ENCODE assay signal across 8 cellular contexts in the genomic region with DNA sequence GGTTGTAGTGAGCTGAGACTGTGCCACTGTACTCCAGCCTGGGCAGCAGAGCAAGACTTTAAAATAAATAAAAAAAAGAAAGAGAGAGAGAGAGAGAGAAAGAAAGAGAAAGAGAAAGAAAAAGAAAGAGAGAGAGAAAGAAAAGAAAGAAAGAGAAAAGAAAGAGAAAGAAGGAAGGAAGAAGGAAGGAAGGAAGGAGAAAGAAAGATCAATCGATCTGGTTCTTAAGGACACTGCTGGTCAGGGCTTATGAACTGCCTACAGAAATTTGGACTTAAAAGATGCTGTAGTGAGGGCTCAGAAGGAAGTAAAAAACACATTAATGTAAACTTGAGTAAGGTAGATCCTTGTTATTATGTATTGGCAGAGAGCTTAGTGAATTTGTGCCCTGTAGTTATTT.
"Had no signal": no experiment of that assay in that cellular context is flagged by ENCODE, and none has a peak within 500 bp of the region (broad histone marks: within the 10 kb centered on the region; RNA-seq: fewer than 3 reads in every experiment).

No MANE protein-coding gene starts in this region.

- H3K4me3 Mint-ChIP-seq: GM23338 had no signal

- H3K4me3 ChIP-seq: GM23338, HAP-1 had no signal

- H3K4me2 ChIP-seq: GM23338, KMS-11 had no signal

- H3K9ac ChIP-seq: KMS-11 had no signal

- DNase-seq: H7, IMR-90, Karpas-422, KBM-7 had no signal

- H2AFZ ChIP-seq: GM23338 had no signal

- H3K9me3 Mint-ChIP-seq: GM23338 had no signal

- H3K4me1 Mint-ChIP-seq: GM23338 had no signal

- H3K9me3 ChIP-seq: HAP-1 had no signal

- H3K27ac Mint-ChIP-seq: GM23338 had no signal

- ATAC-seq: GM23338, HCT116 had no signal

- H3K4me1 ChIP-seq: HAP-1 had no signal

- H3K27ac ChIP-seq: KMS-11 had no signal
